8 cellular contexts compared by ENCODE assay signal in the genomic region with DNA sequence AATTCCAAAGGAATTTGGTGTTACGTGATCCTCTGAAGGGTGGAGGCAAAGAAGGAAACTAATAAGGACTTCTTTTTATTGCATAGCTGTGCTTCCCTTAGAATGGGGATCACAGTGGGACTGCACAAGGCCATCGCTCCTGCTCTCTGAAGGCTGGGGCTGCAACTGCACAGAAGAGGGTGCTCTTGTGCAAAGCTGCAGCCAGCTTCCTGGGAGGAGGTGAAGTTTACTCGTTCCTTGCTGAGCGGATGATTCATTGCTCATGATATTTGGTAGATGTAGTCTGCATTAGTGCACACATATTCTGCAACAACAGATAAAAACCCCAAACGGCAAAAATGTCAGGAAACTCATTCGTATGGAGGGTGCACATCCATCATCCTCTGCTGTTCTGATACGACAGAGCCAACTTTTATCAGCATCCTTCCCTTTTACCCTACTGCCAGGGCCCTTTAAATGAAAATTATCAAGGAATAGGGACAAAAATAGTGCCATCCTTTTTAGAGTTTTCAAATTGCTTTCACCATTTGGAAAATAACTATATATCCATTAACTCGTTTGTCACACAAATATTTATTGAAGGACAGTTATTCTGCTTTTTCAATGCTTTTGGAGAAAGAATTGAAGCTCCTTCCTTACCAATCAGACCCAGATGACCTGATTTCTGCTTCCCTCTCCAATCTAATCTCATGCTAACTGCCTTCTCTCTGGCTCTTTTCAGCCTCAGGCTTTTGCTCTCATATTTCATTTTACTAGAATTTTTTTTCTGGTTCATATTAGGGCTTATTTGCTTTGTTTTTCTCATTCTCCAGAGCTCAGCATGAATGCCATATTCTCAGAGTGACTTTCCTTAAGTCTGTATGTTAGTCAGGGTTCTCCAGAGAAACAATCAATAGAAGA.
A peak's percentile ranks its signal among the peaks of the same experiment; 100 is the strongest.
DNase-seq lines count a peak whose midpoint lies in the region; ATAC-seq, FAIRE-seq and TF ChIP-seq lines count a peak whose summit lies in the region.

No MANE protein-coding gene starts in this region.

- H4K8ac ChIP-seq in H1 (ENCODE audit: extremely low read depth, insufficient read depth, low read length) = no peak overlapping the region

- no peaks in the 10 kb centered on the region for H3K36me3 ChIP-seq in H1 (ENCODE audit: control insufficient read depth in 2 of 4, insufficient read depth in 4 of 4, low read length in 3 of 4)

- no peak overlapping the region for H4K91ac ChIP-seq in H1 (replicated peaks; ENCODE audit: insufficient read length, low read length)

- DNase-seq in AG08395 (ENCODE audit: low spot score) (peak; percentile 79), NCI-H748 treated with DMSO at 0.1 percent for 48 hours (lab: John Stamatoyannopoulos, UW) (peak; percentile 15), H1 (ENCODE audit: low read depth in 1 of 2, low spot score in 2 of 2) (peak; percentile 25 to 46), myocyte (ENCODE audit: low read depth) (peak; percentile 80)
- peak; percentile 58 for DNase-seq in activated CD4-positive, alpha-beta memory T cell treated with anti-CD3 and anti-CD28 coated beads, Interleukin-2, amount 10 ng/mL, durations not matched to agents 7 days and 5 days
- peak; percentile 36 to 43 for DNase-seq in stimulated activated CD8-positive, alpha-beta memory T cell treated with anti-CD3 and anti-CD28 coated beads, Interleukin-7, amount 100 ng/mL, for 4 hours (ENCODE audit: low read depth in 2 of 2)

- no peaks in the 10 kb centered on the region for H3K9me3 ChIP-seq in H1 (ENCODE audit: insufficient read depth in 2 of 2, low read depth in 1 of 2, low read length in 1 of 2)

- no peak overlapping the region for H3K56ac ChIP-seq in H1 (replicated peaks; ENCODE audit: insufficient read length, low read depth, low read length)

- H2AFZ ChIP-seq in H1 (ENCODE audit: low read length) = no peak overlapping the region

- no peak overlapping the region for H3K14ac ChIP-seq in H1 (ENCODE audit: insufficient read length)

- CTCF ChIA-PET in activated CD4-positive, alpha-beta memory T cell treated with anti-CD3 and anti-CD28 coated beads, Interleukin-2, amount 10 ng/mL, durations not matched to agents 7 days and 5 days (lab: Charles Lee) = interaction anchor here (0.7 to 2.7 kb wide), 8 partner anchors 10 to 987 kb away, joined by 3 to 15 read pairs (median 5); partner anchors contain the start of gene DUSP10
- CTCF ChIA-PET in H1 (lab: Charles Lee; ENCODE audit: partially characterized antibody) = interaction anchor here (0.6 to 3.2 kb wide), 36 partner anchors 8 to 1182 kb away, joined by 3 to 16 read pairs (median 4); no protein-coding TSS in a partner anchor

- H4K5ac ChIP-seq in H1 (ENCODE audit: insufficient read length, low read depth, low read length) = no peak overlapping the region

- WGBS in H1 (ENCODE audit: extremely low coverage in 1 of 2, insufficient coverage in 1 of 2, insufficient read length in 1 of 2, insufficient replicate concordance in 2 of 2, low coverage in 1 of 2, low lambda C conversion rate in 2 of 2, missing lambda C conversion rate in 1 of 2), 2 experiments = 52% methylated on average over 8 of the region's 8 CpGs; no CpG with 5 or more reads in 1 of the 2 experiments

- no peak for TF ChIP-seq EP300 in H1 (IDR thresholded peaks at IDR 0.05; ENCODE audit: borderline replicate concordance in 1 of 2, low read depth in 2 of 2, low read length in 2 of 2)

- H2BK20ac ChIP-seq in H1 (ENCODE audit: low read length) = no peak overlapping the region

- no peak overlapping the region for H2AK5ac ChIP-seq in H1 (ENCODE audit: low read depth, low read length)

- H2BK12ac ChIP-seq in H1 (ENCODE audit: low read depth, low read length) = no peak overlapping the region

- no peak overlapping the region for H2BK120ac ChIP-seq in H1 (replicated peaks; ENCODE audit: low read depth, low read length)

- H3K4me3 Mint-ChIP-seq in activated CD4-positive, alpha-beta memory T cell treated with anti-CD3 and anti-CD28 coated beads, Interleukin-2, amount 10 ng/mL, durations not matched to agents 7 days and 5 days = no peak overlapping the region

- no peaks in the 10 kb centered on the region for H3K27me3 ChIP-seq in H1 (replicated peaks in 1 of 4; ENCODE audit: control insufficient read depth in 3 of 4, extremely low read depth in 1 of 4, insufficient read depth in 3 of 4, low read length in 3 of 4)

- H3K9ac ChIP-seq in H1 (replicated peaks in 1 of 4; ENCODE audit: extremely low read depth in 1 of 4, low read depth in 3 of 4, low read length in 3 of 4) = no peak overlapping the region

- no peak overlapping the region for H3K27ac ChIP-seq in H1 (ENCODE audit: low read depth, low read length)

- TF ChIP-seq POLR2A in H1 (IDR thresholded peaks at IDR 0.05; ENCODE audit: control extremely low read depth in 1 of 2, low read depth in 2 of 2, low read length in 2 of 2) = no peak

- peaks cover 2% of the 10 kb centered on the region for H3K4me1 Mint-ChIP-seq in activated CD4-positive, alpha-beta memory T cell treated with anti-CD3 and anti-CD28 coated beads, Interleukin-2, amount 10 ng/mL, durations not matched to agents 7 days and 5 days

- no peak overlapping the region for H3K18ac ChIP-seq in H1 (ENCODE audit: extremely low read depth, low read length)

- POLR2A ChIA-PET in activated CD4-positive, alpha-beta memory T cell treated with anti-CD3 and anti-CD28 coated beads, Interleukin-2, amount 10 ng/mL, durations not matched to agents 7 days and 5 days (lab: Charles Lee) = interaction anchor here (1.1 to 1.9 kb wide), 2 partner anchors 264 to 306 kb away, joined by 3 to 8 read pairs; partner anchors contain the start of gene DUSP10
- POLR2A ChIA-PET in H1 (lab: Charles Lee; ENCODE audit: partially characterized antibody) = no interaction called here

- TF ChIP-seq CTCF in H1 (IDR thresholded peaks at IDR 0.05; ENCODE audit: control extremely low read depth in 1 of 3, insufficient read depth in 1 of 3, low read depth in 1 of 3, low read length in 3 of 3) = peak; percentile 70 to 85 (median 84)

- H3K79me1 ChIP-seq in H1 (ENCODE audit: low read depth, low read length) = no peaks in the 10 kb centered on the region

- no peaks in the 10 kb centered on the region for H4K20me1 ChIP-seq in H1 (replicated peaks in 1 of 2; ENCODE audit: control insufficient read depth in 1 of 2, insufficient read depth in 2 of 2, low read length in 2 of 2)

- peaks cover 7% of the 10 kb centered on the region for H3K27me3 Mint-ChIP-seq in activated CD4-positive, alpha-beta memory T cell treated with anti-CD3 and anti-CD28 coated beads, Interleukin-2, amount 10 ng/mL, durations not matched to agents 7 days and 5 days

- no peaks in the 10 kb centered on the region for H3K36me3 Mint-ChIP-seq in activated CD4-positive, alpha-beta memory T cell treated with anti-CD3 and anti-CD28 coated beads, Interleukin-2, amount 10 ng/mL, durations not matched to agents 7 days and 5 days (ENCODE audit: low read depth)

- H3K4me3 ChIP-seq in H1 (ENCODE audit: extremely low read depth in 1 of 4, insufficient read depth in 2 of 4, low read depth in 3 of 4, low read length in 4 of 4) = no peak overlapping the region

- ATAC-seq in GM18511 (IDR thresholded peaks at IDR 0.05; ENCODE audit: unreplicated experiment) = peak; percentile 95
- ATAC-seq in HG03045 (IDR thresholded peaks at IDR 0.05; ENCODE audit: unreplicated experiment) = peak; percentile 86

- no peaks in the 10 kb centered on the region for H3K79me2 ChIP-seq in H1 (ENCODE audit: control insufficient read depth in 1 of 2, insufficient read depth in 2 of 2, low read length in 2 of 2)

- H2BK5ac ChIP-seq in H1 (ENCODE audit: low read depth, low read length) = no peak overlapping the region

- H3K27ac Mint-ChIP-seq in activated CD4-positive, alpha-beta memory T cell treated with anti-CD3 and anti-CD28 coated beads, Interleukin-2, amount 10 ng/mL, durations not matched to agents 7 days and 5 days = no peak overlapping the region

- no peak overlapping the region for H3K23ac ChIP-seq in H1 (ENCODE audit: insufficient read length)

- H3K9me3 Mint-ChIP-seq in activated CD4-positive, alpha-beta memory T cell treated with anti-CD3 and anti-CD28 coated beads, Interleukin-2, amount 10 ng/mL, durations not matched to agents 7 days and 5 days = no peaks in the 10 kb centered on the region

- H3K4ac ChIP-seq in H1 (replicated peaks; ENCODE audit: insufficient read length, low read depth, low read length) = no peak overlapping the region

- H3K4me2 ChIP-seq in H1 (ENCODE audit: insufficient read depth in 1 of 2, low read depth in 2 of 2, low read length in 2 of 2) = no peak overlapping the region

- no peaks in the 10 kb centered on the region for H3K23me2 ChIP-seq in H1 (ENCODE audit: low read depth, low read length)

- no peak for FAIRE-seq in H1 (lab: Jason Lieb, UNC)

- no peak overlapping the region for H2BK15ac ChIP-seq in H1 (ENCODE audit: low read length)

- H3K4me1 ChIP-seq in H1 (replicated peaks in 1 of 4; ENCODE audit: control insufficient read depth in 3 of 4, insufficient read depth in 4 of 4, low read length in 3 of 4) = no peaks in the 10 kb centered on the region

- TF ChIP-seq RAD21 in H1 (IDR thresholded peaks at IDR 0.05 in 1 of 2, conservative IDR thresholded peaks at IDR 0.05 in 1 of 2; ENCODE audit: low read depth in 2 of 2, low read length in 2 of 2) = peak; percentile 90 to 93

TF ChIP-seq in H1, 55 proteins besides CTCF, POLR2A, EP300 and RAD21:
- TF ChIP-seq PHF8 (conservative IDR thresholded peaks at IDR 0.05; ENCODE audit: low read depth, low read length) = no peak
- TF ChIP-seq ZNF274 (IDR thresholded peaks at IDR 0.05; ENCODE audit: borderline replicate concordance, extremely low read depth, low read length) = no peak
- no peak for TF ChIP-seq KDM1A (IDR thresholded peaks at IDR 0.05; ENCODE audit: borderline replicate concordance, low read length)
- no peak for TF ChIP-seq KDM5A (IDR thresholded peaks at IDR 0.05; ENCODE audit: low read length)
- no peak for TF ChIP-seq EZH2 (IDR thresholded peaks at IDR 0.05; ENCODE audit: low read depth, low read length, severe bottlenecking)
- TF ChIP-seq, protein P1, sequence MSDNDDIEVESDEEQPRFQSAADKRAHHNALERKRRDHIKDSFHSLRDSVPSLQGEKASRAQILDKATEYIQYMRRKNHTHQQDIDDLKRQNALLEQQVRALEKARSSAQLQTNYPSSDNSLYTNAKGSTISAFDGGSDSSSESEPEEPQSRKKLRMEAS (IDR thresholded peaks at IDR 0.05) = no peak
- no peak for TF ChIP-seq BCL11A (IDR thresholded peaks at IDR 0.05; ENCODE audit: low read depth in 2 of 2, low read length in 2 of 2)
- no peak for TF ChIP-seq RXRA (IDR thresholded peaks at IDR 0.05; ENCODE audit: insufficient read depth, low read depth, low read length)
- no peak for TF ChIP-seq NRF1 (IDR thresholded peaks at IDR 0.05; ENCODE audit: low read depth, low read length)
- no peak for TF ChIP-seq RBBP5 (IDR thresholded peaks at IDR 0.05; ENCODE audit: borderline replicate concordance, low read depth, low read length)
- no peak for TF ChIP-seq SAP30 (IDR thresholded peaks at IDR 0.05; ENCODE audit: insufficient read depth, insufficient replicate concordance, low read length)
- no peak for TF ChIP-seq CEBPB (IDR thresholded peaks at IDR 0.05; ENCODE audit: low read depth, low read length)

Comparison
In these comparisons a context has a peak if more than half of its experiments do, and no peak if none do; other contexts are left out.
1. DNase-seq: peak in every context shown above with its lines; median percentile 80 in myocyte; 79 in AG08395; 58 in activated CD4-positive, alpha-beta memory T cell treated with anti-CD3 and anti-CD28 coated beads, Interleukin-2, amount 10 ng/mL, durations not matched to agents 7 days and 5 days; 40 in stimulated activated CD8-positive, alpha-beta memory T cell treated with anti-CD3 and anti-CD28 coated beads, Interleukin-7, amount 100 ng/mL, for 4 hours; 36 in H1; 15 in NCI-H748 treated with DMSO at 0.1 percent for 48 hours.